Comparison of ENCODE assay signal across 21 cellular contexts in the genomic region with DNA sequence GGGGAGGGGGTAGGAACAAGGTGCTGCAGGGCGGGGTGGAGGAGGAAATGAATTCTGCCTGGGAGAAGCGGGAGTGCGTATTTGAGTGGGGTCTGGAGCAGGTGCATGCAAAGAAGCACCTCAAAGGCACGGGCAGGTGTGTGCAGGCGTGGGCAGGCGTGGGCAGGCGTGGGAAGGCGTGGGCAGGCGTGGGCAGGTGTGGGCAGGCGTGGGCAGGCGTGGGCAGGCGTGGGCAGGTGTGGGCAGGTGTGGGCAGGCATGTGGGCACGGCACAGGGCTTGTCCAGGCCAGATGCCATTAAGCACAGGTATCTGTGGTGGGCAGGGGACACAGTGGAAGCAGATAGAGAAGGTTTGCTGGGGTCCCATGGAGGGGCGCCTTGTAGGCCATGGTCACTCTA.
"Had no signal": no experiment of that assay in that cellular context is flagged by ENCODE, and none has a peak within 500 bp of the region (broad histone marks: within the 10 kb centered on the region; RNA-seq: fewer than 3 reads in every experiment).

No MANE protein-coding gene starts in this region.

- H3K4me1 Mint-ChIP-seq: activated B cell treated with CpG ODN at 0.5 μM for 24 hours; stimulated activated memory B cell treated with anti-CD40 and anti-IgM and Interleukin-4, amounts not matched to agents 10 μg/mL and 1 μg/mL and 100 μg/mL, for 72 hours had no signal

- ATAC-seq: activated CD4-positive, alpha-beta T cell treated with anti-CD3 and anti-CD28 coated beads for 36 hours; activated T-cell treated with anti-CD3 and anti-CD28 coated beads, Interleukin-2, amount 50 U/mL, for 72 hours; esophagus mucosa; sciatic nerve; stimulated activated memory B cell treated with anti-CD40 and anti-IgM and Interleukin-4, amounts not matched to agents 10 μg/mL and 1 μg/mL and 100 μg/mL, for 72 hours; T-helper 17 cell had no signal

- H3K36me3 Mint-ChIP-seq: activated naive CD8-positive, alpha-beta T cell treated with anti-CD3 and anti-CD28 coated beads for 36 hours; stimulated activated memory B cell treated with anti-CD40 and anti-IgM and Interleukin-4, amounts not matched to agents 10 μg/mL and 1 μg/mL and 100 μg/mL, for 72 hours had no signal

- H3K27ac Mint-ChIP-seq: activated B cell treated with CpG ODN at 0.5 μM for 24 hours; activated CD4-positive, alpha-beta T cell treated with anti-CD3 and anti-CD28 coated beads for 36 hours; activated naive CD8-positive, alpha-beta T cell treated with anti-CD3 and anti-CD28 coated beads for 36 hours; activated T-cell treated with anti-CD3 and anti-CD28 coated beads, Interleukin-2, amount 50 U/mL, for 72 hours; stimulated activated memory B cell treated with anti-CD40 and anti-IgM and Interleukin-4, amounts not matched to agents 10 μg/mL and 1 μg/mL and 100 μg/mL, for 72 hours; T-helper 17 cell had no signal

- H3K27me3 Mint-ChIP-seq: activated CD4-positive, alpha-beta T cell treated with anti-CD3 and anti-CD28 coated beads for 36 hours had no signal

- DNase-seq: activated B cell treated with CpG ODN at 0.5 μM for 24 hours; activated CD4-positive, alpha-beta T cell treated with anti-CD3 and anti-CD28 coated beads for 36 hours; activated CD4-positive, alpha-beta T cell treated with anti-CD3 and anti-CD28 coated beads, Interleukin-2, amount 50 U/mL, for 48 hours; activated CD8-positive, alpha-beta memory T cell treated with anti-CD3 and anti-CD28 coated beads, Interleukin-2, amount 50 U/mL, for 48 hours; activated naive CD8-positive, alpha-beta T cell treated with anti-CD3 and anti-CD28 coated beads for 36 hours; activated T-cell treated with anti-CD3 and anti-CD28 coated beads, Interleukin-2, amount 50 U/mL, for 72 hours; effector memory CD4-positive, alpha-beta T cell; foreskin melanocyte; left ventricle myocardium inferior; mammary epithelial cell; midbrain; posterior cingulate gyrus; small intestine; stimulated activated CD4-positive, alpha-beta T cell treated with anti-CD3 and anti-CD28 coated beads, Interleukin-2, amount 100 ng/mL, for 24 hours; SW 1271; T-helper 17 cell had no signal

- H3K4me3 ChIP-seq: left ventricle myocardium inferior, thoracic aorta had no signal

- H3K9me3 Mint-ChIP-seq: activated B cell treated with CpG ODN at 0.5 μM for 24 hours; activated naive CD8-positive, alpha-beta T cell treated with anti-CD3 and anti-CD28 coated beads for 36 hours; activated T-cell treated with anti-CD3 and anti-CD28 coated beads, Interleukin-2, amount 50 U/mL, for 72 hours; central memory CD8-positive, alpha-beta T cell; stimulated activated memory B cell treated with anti-CD40 and anti-IgM and Interleukin-4, amounts not matched to agents 10 μg/mL and 1 μg/mL and 100 μg/mL, for 72 hours had no signal

- H3K27ac ChIP-seq: left ventricle myocardium inferior, thoracic aorta had no signal

- H3K4me3 Mint-ChIP-seq: activated B cell treated with CpG ODN at 0.5 μM for 24 hours; activated CD4-positive, alpha-beta T cell treated with anti-CD3 and anti-CD28 coated beads for 36 hours; activated naive CD8-positive, alpha-beta T cell treated with anti-CD3 and anti-CD28 coated beads for 36 hours; activated T-cell treated with anti-CD3 and anti-CD28 coated beads, Interleukin-2, amount 50 U/mL, for 72 hours; central memory CD8-positive, alpha-beta T cell; stimulated activated memory B cell treated with anti-CD40 and anti-IgM and Interleukin-4, amounts not matched to agents 10 μg/mL and 1 μg/mL and 100 μg/mL, for 72 hours; T-helper 17 cell had no signal
